1 cellular context compared by ENCODE assay signal in genomic region chr2:111838992-111839391, GRCh38. TPM values are rescaled to one million over a fixed set of nuclear protein-coding genes. Genes with fewer than 3 reads are reported as not detected.
"Had no signal": no experiment of that assay in that cellular context is flagged by ENCODE, and none has a peak within 500 bp of the region (broad histone marks: within the 10 kb centered on the region; RNA-seq: fewer than 3 reads in every experiment).

No MANE protein-coding gene starts in this region.

RNA-seq across cellular contexts. Expression of gene MERTK, which starts 59.4 kb away (rescaled TPM):
- total RNA-seq: SJSA1 had no signal
